ENCODE assay signal across 31 cellular contexts in genomic region chr17:80122026-80122575, GRCh38. TPM values are rescaled to one million over a fixed set of nuclear protein-coding genes. Genes with fewer than 3 reads are reported as not detected.
"Had no signal": no experiment of that assay in that cellular context is flagged by ENCODE, and none has a peak within 500 bp of the region (broad histone marks: within the 10 kb centered on the region; RNA-seq: fewer than 3 reads in every experiment).

No MANE protein-coding gene starts in this region.

- H3K4me3 ChIP-seq: adrenal gland, cardiac muscle cell, colonic mucosa, gastroesophageal sphincter, SJCRH30, smooth muscle cell, transverse colon had no signal

- H3K9me3 ChIP-seq: adrenal gland, colonic mucosa, gastroesophageal sphincter, SJCRH30, transverse colon had no signal

- H3K27me3 ChIP-seq: adrenal gland, cardiac muscle cell, colonic mucosa, transverse colon had no signal

- H3K27ac ChIP-seq: adrenal gland, cardiac muscle cell, colonic mucosa, gastroesophageal sphincter, SJCRH30, transverse colon had no signal

- DNase-seq: activated B cell treated with CpG ODN at 0.5 μM for 24 hours; activated CD4-positive, alpha-beta T cell treated with anti-CD3 and anti-CD28 coated beads for 36 hours; activated CD4-positive, alpha-beta T cell treated with anti-CD3 and anti-CD28 coated beads, Interleukin-2, amount 50 U/mL, for 4 hours; activated CD8-positive, alpha-beta memory T cell treated with anti-CD3 and anti-CD28 coated beads, Interleukin-2, amount 50 U/mL, for 48 hours; activated naive CD4-positive, alpha-beta T cell treated with anti-CD3 and anti-CD28 coated beads for 36 hours; activated naive CD8-positive, alpha-beta T cell treated with anti-CD3 and anti-CD28 coated beads for 36 hours; activated T-cell treated with anti-CD3 and anti-CD28 coated beads, Interleukin-2, amount 50 U/mL, for 48 hours; aorta; cerebellar nuclear complex; colonic mucosa; effector memory CD8-positive, alpha-beta T cell; hippocampal formation; left colon; naive thymus-derived CD8-positive, alpha-beta T cell; SJCRH30; stimulated activated CD4-positive, alpha-beta T cell treated with anti-CD3 and anti-CD28 coated beads, Interleukin-1b, Interleukin-23, amount 100 ng/mL, for 48 hours; stimulated activated CD4-positive, alpha-beta T cell treated with anti-CD3 and anti-CD28 coated beads, Interleukin-4, amount 100 ng/mL, for 4 hours; stimulated activated CD8-positive, alpha-beta memory T cell treated with anti-CD3 and anti-CD28 coated beads, Interleukin-4, amount 100 ng/mL, for 48 hours; stimulated activated naive B cell treated with anti-CD40 and anti-IgM and Interleukin-4, amounts not matched to agents 10 μg/mL and 1 μg/mL and 100 μg/mL, for 72 hours; T-helper 17 cell; transverse colon had no signal

- FAIRE-seq: endothelial cell of umbilical vein, keratinocyte had no signal

- H3K4me1 ChIP-seq: adrenal gland, colonic mucosa, gastroesophageal sphincter, transverse colon had no signal

- H3K36me3 ChIP-seq: adrenal gland, cardiac muscle cell, colonic mucosa, SJCRH30, transverse colon had no signal

RNA-seq across cellular contexts. Expression of gene CARD14, which starts 47.7 kb away (rescaled TPM):
- total RNA-seq: activated B cell treated with CpG ODN at 0.5 μM for 24 hours; activated CD4-positive, alpha-beta T cell treated with anti-CD3 and anti-CD28 coated beads for 36 hours; activated CD8-positive, alpha-beta memory T cell treated with anti-CD3 and anti-CD28 coated beads for 36 hours; activated naive CD4-positive, alpha-beta T cell treated with anti-CD3 and anti-CD28 coated beads for 36 hours; activated naive CD8-positive, alpha-beta T cell treated with anti-CD3 and anti-CD28 coated beads for 36 hours; activated T-helper 2 cell treated with anti-CD3 and anti-CD28 coated beads, Interferon-gamma antibody, Interleukin-2, Interleukin-4, amounts not matched to agents 10 μg/mL and 5 μg/mL and 100 μg/mL, durations not matched to agents 14 hours and 24 hours and 36 hours; endothelial cell of umbilical vein; naive thymus-derived CD8-positive, alpha-beta T cell; progenitor cell of endocrine pancreas; T-helper 17 cell had no signal
- polyA plus RNA-seq: endothelial cell of umbilical vein; fibroblast of lung; naive thymus-derived CD8-positive, alpha-beta T cell had no signal
